In genomic region chr17:77735341-77736206, GRCh38 we compare ENCODE assay signal across 9 cellular contexts.
DNase-seq lines count a peak whose midpoint lies in the region; ATAC-seq, FAIRE-seq and TF ChIP-seq lines count a peak whose summit lies in the region.
"Had no signal": no experiment of that assay in that cellular context is flagged by ENCODE, and none has a peak within 500 bp of the region (broad histone marks: within the 10 kb centered on the region; RNA-seq: fewer than 3 reads in every experiment).

No MANE protein-coding gene starts in this region.

- H3K36me3 ChIP-seq in body of pancreas (replicated peaks in 1 of 2; ENCODE audit: insufficient read depth in 1 of 2, low read depth in 2 of 2) (no peaks in the 10 kb centered on the region), MM.1S (replicated peaks; ENCODE audit: insufficient read depth, low read length) (no peaks in the 10 kb centered on the region)

- H3K27me3 ChIP-seq in body of pancreas (peaks cover 0 to 7% of the 10 kb centered on the region in 2 donors), MM.1S (replicated peaks; ENCODE audit: insufficient read depth, low read length) (no peaks in the 10 kb centered on the region)

- H2AFZ ChIP-seq in MM.1S (ENCODE audit: low read length) = no peak overlapping the region

- H4K20me1 ChIP-seq in MM.1S (ENCODE audit: insufficient read depth, low read length) = no peaks in the 10 kb centered on the region

- WGBS in A549 (ENCODE audit: missing lambda C conversion rate) = 39% methylated on average over 7 of the region's 11 CpGs
- 19% methylated on average over 5 to 9 of the region's 11 CpGs for WGBS in body of pancreas, 2 donors

- H3K4me1 ChIP-seq in A549 (peaks cover 14% of the 10 kb centered on the region), body of pancreas (peaks cover 13% of the 10 kb centered on the region), MM.1S (ENCODE audit: low read length) (no peaks in the 10 kb centered on the region)

- CTCF ChIA-PET in A549 (lab: Yijun Ruan, JAX) = interaction anchor here (0.6 to 3.0 kb wide), 6 partner anchors 11 to 278 kb away, joined by 3 to 8 read pairs (median 4); no protein-coding TSS in a partner anchor

- TF ChIP-seq RAD21 in A549 (conservative IDR thresholded peaks at IDR 0.05 in 1 of 2, IDR thresholded peaks at IDR 0.05 in 1 of 2) = no peak

- H3K4me3 ChIP-seq in A549 (no peak overlapping the region), body of pancreas (no peak overlapping the region), MM.1S (ENCODE audit: low read length) (no peak overlapping the region)

- H3K4me2 ChIP-seq in A549 = peak overlapping the region; percentile 62
- no peak overlapping the region for H3K4me2 ChIP-seq in MM.1S (ENCODE audit: low read depth, low read length)

- POLR2A ChIA-PET in A549 (lab: Yijun Ruan, JAX) = interaction anchor here (0.7 to 2.4 kb wide), 2 partner anchors 222 to 223 kb away, joined by 5 to 8 read pairs; partner anchors contain the start of gene TNRC6C

- H3K9ac ChIP-seq in MM.1S (ENCODE audit: low read length) = no peak overlapping the region

- H3K79me2 ChIP-seq in MM.1S (ENCODE audit: low read length) = no peaks in the 10 kb centered on the region

- no peak for FAIRE-seq in A549 (lab: Jason Lieb, UNC)

- ATAC-seq in A549 (peak; percentile 40 to 64; a peak in 5 of 6 replicates), body of pancreas (peak; percentile 51), HG02884 (IDR thresholded peaks at IDR 0.05; ENCODE audit: unreplicated experiment) (no peak), HG03354 (IDR thresholded peaks at IDR 0.05; ENCODE audit: poor library complexity, severe bottlenecking, unreplicated experiment) (no peak)

- TF ChIP-seq POLR2A in A549 (IDR thresholded peaks at IDR 0.05; ENCODE audit: low read length) = no peak
- TF ChIP-seq POLR2A in body of pancreas (IDR thresholded peaks at IDR 0.05) = no peak

- H3F3A ChIP-seq in MM.1S (ENCODE audit: insufficient read depth, low read length) = no peaks in the 10 kb centered on the region

- no peak for TF ChIP-seq EP300 in A549 (IDR thresholded peaks at IDR 0.05)

- no peak for TF ChIP-seq CTCF in A549 (IDR thresholded peaks at IDR 0.05)
- TF ChIP-seq CTCF in body of pancreas (IDR thresholded peaks at IDR 0.05) = no peak
- TF ChIP-seq CTCF in MM.1S (IDR thresholded peaks at IDR 0.05; ENCODE audit: low read length) = no peak

- no peak for DNase-seq in A549 (ENCODE audit: low read depth in 1 of 2, low spot score in 1 of 2)
- DNase-seq in NCI-H1436 treated with DMSO at 0.1 percent for 48 hours (lab: John Stamatoyannopoulos, UW) = peak; percentile 45
- DNase-seq in body of pancreas = no peak
- DNase-seq in mesenteric fat pad (ENCODE audit: low spot score) = peak; percentile 64
- DNase-seq in activated CD4-positive, alpha-beta T cell treated with anti-CD3 and anti-CD28 coated beads for 4 hours = no peak
- no peak for DNase-seq in MM.1S
- DNase-seq: CD4-positive, CD25-positive, alpha-beta regulatory T cell had no signal

- H3K9me3 ChIP-seq in A549 (peaks cover 33% of the 10 kb centered on the region), body of pancreas (peaks cover 0 to 9% (median 0%) of the 10 kb centered on the region in 3 donors), MM.1S (replicated peaks; ENCODE audit: insufficient read depth, low read length) (no peaks in the 10 kb centered on the region)

- H3K27ac ChIP-seq in A549 (peak overlapping the region in 1 of 2 experiments; percentile 64; a peak in 2 of 6 replicates), body of pancreas (peak overlapping the region in 1 of 4 donors; percentile 40), MM.1S (ENCODE audit: low read length) (no peak overlapping the region)

- intact Hi-C loops in body of pancreas (cut with DNase I) = no loop called here

- H3K9me2 ChIP-seq in MM.1S (replicated peaks; ENCODE audit: insufficient read depth, low read length) = no peaks in the 10 kb centered on the region

TF ChIP-seq in A549, 52 proteins besides CTCF, POLR2A, EP300 and RAD21:
- TF ChIP-seq RFX5 (IDR thresholded peaks at IDR 0.05) (no peak), FOXS1 (CRISPR knock-in tag; IDR thresholded peaks at IDR 0.05) (no peak), KDM5A (IDR thresholded peaks at IDR 0.05) (no peak)

Comparison
In these comparisons a context has a peak if more than half of its experiments do, and no peak if none do; other contexts are left out.
1. ATAC-seq: peak in A549 (2 of 2) and body of pancreas (single experiment); none in HG02884 (single experiment) and HG03354 (single experiment).
2. DNase-seq: peak in NCI-H1436 treated with DMSO at 0.1 percent for 48 hours (single experiment) and mesenteric fat pad (single experiment); none in A549 (0 of 2), body of pancreas (0 of 4), activated CD4-positive, alpha-beta T cell treated with anti-CD3 and anti-CD28 coated beads for 4 hours (0 of 2) and MM.1S (single experiment).